ENCODE assay signal across 1 cellular context in the genomic region with DNA sequence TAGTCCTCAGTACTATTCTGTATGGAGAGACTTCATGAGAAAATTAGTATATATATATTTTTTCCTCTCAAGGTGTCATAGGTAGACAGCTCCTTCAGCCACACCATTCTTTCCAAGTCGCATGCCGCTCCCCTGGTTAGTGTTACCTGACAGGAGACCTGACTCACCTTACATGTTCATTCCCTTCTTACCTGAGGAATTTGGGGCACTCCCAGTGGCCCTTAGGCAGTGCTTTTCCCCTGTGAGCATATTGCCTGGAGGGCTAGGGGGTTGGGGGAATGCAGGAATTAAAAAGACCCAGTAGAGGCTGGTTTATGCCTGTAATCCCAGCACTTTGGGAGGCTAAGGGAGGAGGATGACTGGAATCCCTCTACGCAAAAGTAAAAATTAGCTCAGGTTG.
TF ChIP-seq lines count a peak whose summit lies in the region.

No MANE protein-coding gene starts in this region.

TF ChIP-seq in GM12878, 131 proteins besides CTCF, POLR2A, EP300 and RAD21:
- TF ChIP-seq TCF12 (IDR thresholded peaks at IDR 0.05; ENCODE audit: low read depth, low read length), result no peak
- TF ChIP-seq ZNF24 (IDR thresholded peaks at IDR 0.05), result no peak
- TF ChIP-seq ZNF217 (IDR thresholded peaks at IDR 0.05), result no peak
- TF ChIP-seq USF2 (IDR thresholded peaks at IDR 0.05; ENCODE audit: borderline replicate concordance, low read depth, low read length), result no peak
- no peak for TF ChIP-seq CHD1 (IDR thresholded peaks at IDR 0.05; ENCODE audit: low read depth, low read length)
